1 cellular context compared by ENCODE assay signal in the genomic region with DNA sequence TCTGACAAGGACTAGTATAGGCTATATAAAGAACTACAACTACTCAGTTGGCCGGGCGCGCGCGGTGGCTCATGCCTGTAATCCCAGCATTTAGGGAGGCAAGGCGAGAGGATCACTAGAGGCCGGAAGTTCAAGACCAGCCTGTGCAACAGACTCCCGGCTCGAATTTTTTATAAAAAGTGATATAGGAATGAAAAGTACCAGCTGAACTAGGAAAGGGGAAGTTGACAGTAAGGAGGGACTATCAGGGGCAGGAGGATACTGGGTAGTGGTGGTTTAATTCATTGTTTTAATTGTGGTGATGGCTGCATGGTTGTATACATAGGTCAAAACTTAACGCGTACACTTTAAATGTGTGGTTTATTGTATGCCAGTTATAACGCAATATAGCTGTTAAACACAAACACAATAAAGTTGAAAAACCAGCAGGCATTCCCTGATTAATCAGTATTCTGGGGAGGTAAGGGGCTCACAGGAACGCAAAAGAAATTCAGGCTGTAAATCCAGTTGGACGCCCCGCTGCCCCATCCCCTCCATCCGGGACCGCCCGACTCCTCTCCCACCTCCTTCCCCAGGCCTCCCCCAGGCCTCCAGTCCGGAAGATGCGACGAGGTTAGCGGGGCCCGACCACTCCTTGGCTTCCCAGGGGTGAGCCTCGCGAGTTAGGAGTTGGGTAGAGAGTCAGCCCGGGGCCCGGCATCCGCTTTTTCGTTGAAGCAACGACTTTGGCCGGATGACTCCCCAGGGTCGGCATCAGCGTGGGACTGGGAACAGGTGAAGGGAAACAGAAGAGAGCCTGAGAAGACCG.
TF ChIP-seq lines count a peak whose summit lies in the region.

No MANE protein-coding gene starts in this region.

TF ChIP-seq in HepG2, 621 proteins besides CTCF, POLR2A, EP300 and RAD21 (continued from another document and continues in another):
- TF ChIP-seq, protein P1, sequence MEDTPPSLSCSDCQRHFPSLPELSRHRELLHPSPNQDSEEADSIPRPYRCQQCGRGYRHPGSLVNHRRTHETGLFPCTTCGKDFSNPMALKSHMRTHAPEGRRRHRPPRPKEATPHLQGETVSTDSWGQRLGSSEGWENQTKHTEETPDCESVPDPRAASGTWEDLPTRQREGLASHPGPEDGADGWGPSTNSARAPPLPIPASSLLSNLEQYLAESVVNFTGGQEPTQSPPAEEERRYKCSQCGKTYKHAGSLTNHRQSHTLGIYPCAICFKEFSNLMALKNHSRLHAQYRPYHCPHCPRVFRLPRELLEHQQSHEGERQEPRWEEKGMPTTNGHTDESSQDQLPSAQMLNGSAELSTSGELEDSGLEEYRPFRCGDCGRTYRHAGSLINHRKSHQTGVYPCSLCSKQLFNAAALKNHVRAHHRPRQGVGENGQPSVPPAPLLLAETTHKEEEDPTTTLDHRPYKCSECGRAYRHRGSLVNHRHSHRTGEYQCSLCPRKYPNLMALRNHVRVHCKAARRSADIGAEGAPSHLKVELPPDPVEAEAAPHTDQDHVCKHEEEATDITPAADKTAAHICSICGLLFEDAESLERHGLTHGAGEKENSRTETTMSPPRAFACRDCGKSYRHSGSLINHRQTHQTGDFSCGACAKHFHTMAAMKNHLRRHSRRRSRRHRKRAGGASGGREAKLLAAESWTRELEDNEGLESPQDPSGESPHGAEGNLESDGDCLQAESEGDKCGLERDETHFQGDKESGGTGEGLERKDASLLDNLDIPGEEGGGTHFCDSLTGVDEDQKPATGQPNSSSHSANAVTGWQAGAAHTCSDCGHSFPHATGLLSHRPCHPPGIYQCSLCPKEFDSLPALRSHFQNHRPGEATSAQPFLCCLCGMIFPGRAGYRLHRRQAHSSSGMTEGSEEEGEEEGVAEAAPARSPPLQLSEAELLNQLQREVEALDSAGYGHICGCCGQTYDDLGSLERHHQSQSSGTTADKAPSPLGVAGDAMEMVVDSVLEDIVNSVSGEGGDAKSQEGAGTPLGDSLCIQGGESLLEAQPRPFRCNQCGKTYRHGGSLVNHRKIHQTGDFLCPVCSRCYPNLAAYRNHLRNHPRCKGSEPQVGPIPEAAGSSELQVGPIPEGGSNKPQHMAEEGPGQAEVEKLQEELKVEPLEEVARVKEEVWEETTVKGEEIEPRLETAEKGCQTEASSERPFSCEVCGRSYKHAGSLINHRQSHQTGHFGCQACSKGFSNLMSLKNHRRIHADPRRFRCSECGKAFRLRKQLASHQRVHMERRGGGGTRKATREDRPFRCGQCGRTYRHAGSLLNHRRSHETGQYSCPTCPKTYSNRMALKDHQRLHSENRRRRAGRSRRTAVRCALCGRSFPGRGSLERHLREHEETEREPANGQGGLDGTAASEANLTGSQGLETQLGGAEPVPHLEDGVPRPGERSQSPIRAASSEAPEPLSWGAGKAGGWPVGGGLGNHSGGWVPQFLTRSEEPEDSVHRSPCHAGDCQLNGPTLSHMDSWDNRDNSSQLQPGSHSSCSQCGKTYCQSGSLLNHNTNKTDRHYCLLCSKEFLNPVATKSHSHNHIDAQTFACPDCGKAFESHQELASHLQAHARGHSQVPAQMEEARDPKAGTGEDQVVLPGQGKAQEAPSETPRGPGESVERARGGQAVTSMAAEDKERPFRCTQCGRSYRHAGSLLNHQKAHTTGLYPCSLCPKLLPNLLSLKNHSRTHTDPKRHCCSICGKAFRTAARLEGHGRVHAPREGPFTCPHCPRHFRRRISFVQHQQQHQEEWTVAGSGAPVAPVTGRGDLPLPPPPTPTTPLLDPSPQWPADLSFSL (CRISPR knock-in tag; IDR thresholded peaks at IDR 0.05), result no peak
- TF ChIP-seq NFKBIZ (CRISPR knock-in tag; IDR thresholded peaks at IDR 0.05), result no peak
- no peak for TF ChIP-seq ZBTB1 (CRISPR knock-in tag; IDR thresholded peaks at IDR 0.05; ENCODE audit: borderline replicate concordance)
- no peak for TF ChIP-seq ZNF605 (CRISPR knock-in tag; IDR thresholded peaks at IDR 0.05)
- TF ChIP-seq, protein P2, sequence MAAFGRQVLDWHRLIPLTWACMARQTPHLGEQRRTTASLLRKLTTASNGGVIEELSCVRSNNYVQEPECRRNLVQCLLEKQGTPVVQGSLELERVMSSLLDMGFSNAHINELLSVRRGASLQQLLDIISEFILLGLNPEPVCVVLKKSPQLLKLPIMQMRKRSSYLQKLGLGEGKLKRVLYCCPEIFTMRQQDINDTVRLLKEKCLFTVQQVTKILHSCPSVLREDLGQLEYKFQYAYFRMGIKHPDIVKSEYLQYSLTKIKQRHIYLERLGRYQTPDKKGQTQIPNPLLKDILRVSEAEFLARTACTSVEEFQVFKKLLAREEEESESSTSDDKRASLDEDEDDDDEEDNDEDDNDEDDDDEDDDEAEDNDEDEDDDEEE (CRISPR knock-in tag; IDR thresholded peaks at IDR 0.05), result no peak
- TF ChIP-seq ZBED4 (CRISPR knock-in tag; IDR thresholded peaks at IDR 0.05; ENCODE audit: borderline replicate concordance), result no peak
- TF ChIP-seq TCF7L2 (IDR thresholded peaks at IDR 0.05; ENCODE audit: low read depth, low read length), result no peak
- TF ChIP-seq NR0B2 (CRISPR knock-in tag; IDR thresholded peaks at IDR 0.05), result no peak
- TF ChIP-seq MAFF (IDR thresholded peaks at IDR 0.05; ENCODE audit: low read depth, low read length), result no peak
- TF ChIP-seq, protein P3, sequence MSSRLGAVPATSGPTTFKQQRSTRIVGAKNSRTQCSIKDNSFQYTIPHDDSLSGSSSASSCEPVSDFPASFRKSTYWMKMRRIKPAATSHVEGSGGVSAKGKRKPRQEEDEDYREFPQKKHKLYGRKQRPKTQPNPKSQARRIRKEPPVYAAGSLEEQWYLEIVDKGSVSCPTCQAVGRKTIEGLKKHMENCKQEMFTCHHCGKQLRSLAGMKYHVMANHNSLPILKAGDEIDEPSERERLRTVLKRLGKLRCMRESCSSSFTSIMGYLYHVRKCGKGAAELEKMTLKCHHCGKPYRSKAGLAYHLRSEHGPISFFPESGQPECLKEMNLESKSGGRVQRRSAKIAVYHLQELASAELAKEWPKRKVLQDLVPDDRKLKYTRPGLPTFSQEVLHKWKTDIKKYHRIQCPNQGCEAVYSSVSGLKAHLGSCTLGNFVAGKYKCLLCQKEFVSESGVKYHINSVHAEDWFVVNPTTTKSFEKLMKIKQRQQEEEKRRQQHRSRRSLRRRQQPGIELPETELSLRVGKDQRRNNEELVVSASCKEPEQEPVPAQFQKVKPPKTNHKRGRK (CRISPR knock-in tag; IDR thresholded peaks at IDR 0.05), result no peak
- TF ChIP-seq, protein P4, sequence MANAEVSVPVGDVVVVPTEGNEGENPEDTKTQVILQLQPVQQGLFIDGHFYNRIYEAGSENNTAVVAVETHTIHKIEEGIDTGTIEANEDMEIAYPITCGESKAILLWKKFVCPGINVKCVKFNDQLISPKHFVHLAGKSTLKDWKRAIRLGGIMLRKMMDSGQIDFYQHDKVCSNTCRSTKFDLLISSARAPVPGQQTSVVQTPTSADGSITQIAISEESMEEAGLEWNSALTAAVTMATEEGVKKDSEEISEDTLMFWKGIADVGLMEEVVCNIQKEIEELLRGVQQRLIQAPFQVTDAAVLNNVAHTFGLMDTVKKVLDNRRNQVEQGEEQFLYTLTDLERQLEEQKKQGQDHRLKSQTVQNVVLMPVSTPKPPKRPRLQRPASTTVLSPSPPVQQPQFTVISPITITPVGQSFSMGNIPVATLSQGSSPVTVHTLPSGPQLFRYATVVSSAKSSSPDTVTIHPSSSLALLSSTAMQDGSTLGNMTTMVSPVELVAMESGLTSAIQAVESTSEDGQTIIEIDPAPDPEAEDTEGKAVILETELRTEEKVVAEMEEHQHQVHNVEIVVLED (CRISPR knock-in tag; IDR thresholded peaks at IDR 0.05; ENCODE audit: borderline replicate concordance), result no peak
- TF ChIP-seq BHLHE40 (IDR thresholded peaks at IDR 0.05; ENCODE audit: low read length), result peak; percentile 89
- TF ChIP-seq MLLT10 (CRISPR knock-in tag; IDR thresholded peaks at IDR 0.05), result no peak
- TF ChIP-seq KAT2B (IDR thresholded peaks at IDR 0.05; ENCODE audit: borderline replicate concordance, low read depth, low read length), result no peak
- no peak; the same call in 1 of the 2 replicates for TF ChIP-seq ZNF776 (CRISPR knock-in tag; IDR thresholded peaks at IDR 0.05)
- TF ChIP-seq PHF20 (CRISPR knock-in tag; IDR thresholded peaks at IDR 0.05), result peak; percentile 45; the same call in 1 of the 2 replicates
- no peak for TF ChIP-seq ZNF33A (CRISPR knock-in tag; IDR thresholded peaks at IDR 0.05; ENCODE audit: borderline replicate concordance)
- TF ChIP-seq PHF21A (CRISPR knock-in tag; IDR thresholded peaks at IDR 0.05), result no peak
- no peak for TF ChIP-seq ZNF678 (CRISPR knock-in tag; IDR thresholded peaks at IDR 0.05)
- no peak for TF ChIP-seq HCFC1 (IDR thresholded peaks at IDR 0.05; ENCODE audit: low read depth, low read length)
- TF ChIP-seq FOXA1 (IDR thresholded peaks at IDR 0.05), result no peak
- no peak for TF ChIP-seq FOXA1 (CRISPR knock-in tag; IDR thresholded peaks at IDR 0.05)
- no peak for TF ChIP-seq TARDBP (CRISPR knock-in tag; IDR thresholded peaks at IDR 0.05)
- no peak for TF ChIP-seq ZNF530 (CRISPR knock-in tag; IDR thresholded peaks at IDR 0.05; ENCODE audit: low read depth)
- TF ChIP-seq KAT7 (CRISPR knock-in tag; IDR thresholded peaks at IDR 0.05; ENCODE audit: borderline replicate concordance), result no peak
- TF ChIP-seq, protein P5, sequence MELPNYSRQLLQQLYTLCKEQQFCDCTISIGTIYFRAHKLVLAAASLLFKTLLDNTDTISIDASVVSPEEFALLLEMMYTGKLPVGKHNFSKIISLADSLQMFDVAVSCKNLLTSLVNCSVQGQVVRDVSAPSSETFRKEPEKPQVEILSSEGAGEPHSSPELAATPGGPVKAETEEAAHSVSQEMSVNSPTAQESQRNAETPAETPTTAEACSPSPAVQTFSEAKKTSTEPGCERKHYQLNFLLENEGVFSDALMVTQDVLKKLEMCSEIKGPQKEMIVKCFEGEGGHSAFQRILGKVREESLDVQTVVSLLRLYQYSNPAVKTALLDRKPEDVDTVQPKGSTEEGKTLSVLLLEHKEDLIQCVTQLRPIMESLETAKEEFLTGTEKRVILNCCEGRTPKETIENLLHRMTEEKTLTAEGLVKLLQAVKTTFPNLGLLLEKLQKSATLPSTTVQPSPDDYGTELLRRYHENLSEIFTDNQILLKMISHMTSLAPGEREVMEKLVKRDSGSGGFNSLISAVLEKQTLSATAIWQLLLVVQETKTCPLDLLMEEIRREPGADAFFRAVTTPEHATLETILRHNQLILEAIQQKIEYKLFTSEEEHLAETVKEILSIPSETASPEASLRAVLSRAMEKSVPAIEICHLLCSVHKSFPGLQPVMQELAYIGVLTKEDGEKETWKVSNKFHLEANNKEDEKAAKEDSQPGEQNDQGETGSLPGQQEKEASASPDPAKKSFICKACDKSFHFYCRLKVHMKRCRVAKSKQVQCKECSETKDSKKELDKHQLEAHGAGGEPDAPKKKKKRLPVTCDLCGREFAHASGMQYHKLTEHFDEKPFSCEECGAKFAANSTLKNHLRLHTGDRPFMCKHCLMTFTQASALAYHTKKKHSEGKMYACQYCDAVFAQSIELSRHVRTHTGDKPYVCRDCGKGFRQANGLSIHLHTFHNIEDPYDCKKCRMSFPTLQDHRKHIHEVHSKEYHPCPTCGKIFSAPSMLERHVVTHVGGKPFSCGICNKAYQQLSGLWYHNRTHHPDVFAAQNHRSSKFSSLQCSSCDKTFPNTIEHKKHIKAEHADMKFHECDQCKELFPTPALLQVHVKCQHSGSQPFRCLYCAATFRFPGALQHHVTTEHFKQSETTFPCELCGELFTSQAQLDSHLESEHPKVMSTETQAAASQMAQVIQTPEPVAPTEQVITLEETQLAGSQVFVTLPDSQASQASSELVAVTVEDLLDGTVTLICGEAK (IDR thresholded peaks at IDR 0.05), result no peak
- TF ChIP-seq, protein P5 (CRISPR knock-in tag; IDR thresholded peaks at IDR 0.05), result no peak
